8 cellular contexts compared by ENCODE assay signal in the genomic region with DNA sequence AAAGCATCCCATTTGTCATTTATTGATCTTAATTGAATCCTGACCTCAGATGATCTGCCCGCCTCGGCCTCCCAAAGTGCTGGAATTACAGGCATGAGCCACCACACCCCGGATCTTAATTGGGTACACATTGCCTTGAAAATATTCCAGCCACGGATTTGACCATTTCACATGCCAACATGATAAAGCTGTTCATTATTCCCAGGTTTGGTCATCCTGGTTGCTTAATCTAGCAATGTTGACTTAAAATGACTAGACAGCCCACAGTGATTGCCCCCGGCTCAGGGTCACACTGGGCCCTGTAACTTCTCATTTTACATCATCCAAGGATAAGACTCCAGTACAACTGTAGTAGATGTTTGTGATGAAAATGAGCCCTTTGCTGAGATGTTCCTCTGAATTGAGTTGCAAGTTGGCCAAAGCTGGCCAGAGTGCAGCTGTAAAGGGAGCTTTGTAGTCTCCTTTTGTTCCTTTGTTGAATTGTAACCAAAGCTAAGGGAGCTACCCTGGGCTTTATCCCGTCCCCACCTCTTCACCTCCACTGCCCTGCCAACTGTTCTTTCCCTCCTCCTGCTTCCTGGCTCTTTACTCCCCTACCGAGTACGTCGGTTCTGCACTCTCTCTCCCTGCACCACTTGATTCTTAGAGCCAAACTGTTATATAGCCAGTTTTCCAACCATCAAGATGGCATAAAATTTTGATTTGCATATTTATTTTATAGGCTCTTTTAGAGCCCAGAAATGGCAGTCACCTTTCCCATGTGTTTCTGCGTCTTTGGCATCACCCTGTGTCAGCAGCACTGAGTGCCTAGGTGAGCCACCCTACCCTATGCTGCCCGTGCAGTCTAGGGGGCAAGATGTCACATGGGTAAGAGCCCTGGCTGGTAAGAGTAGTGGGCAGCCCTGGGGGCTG.
DNase-seq lines count a peak whose midpoint lies in the region; FAIRE-seq and TF ChIP-seq lines count a peak whose summit lies in the region.

No MANE protein-coding gene starts in this region.

- TF ChIP-seq CTCF in GM10266 (IDR thresholded peaks at IDR 0.05; ENCODE audit: control insufficient read depth, insufficient read depth, low read depth, missing control alignments): no peak

- peaks cover 75% of the 10 kb centered on the region for H3K36me3 Mint-ChIP-seq in activated naive CD4-positive, alpha-beta T cell treated with anti-CD3 and anti-CD28 coated beads, Interleukin-2, amount 10 ng/mL, durations not matched to agents 7 days and 5 days
- H3K36me3 Mint-ChIP-seq in activated T-helper 1 cell treated with anti-CD3 and anti-CD28 coated beads, Interleukin-12 subunit alpha, Interleukin-12 subunit beta, Interleukin-2, Interleukin-4 antibody, amounts not matched to agents 30 ng/mL and 10 ng/mL and 1 ng/mL, durations not matched to agents 14 hours and 24 hours and 36 hours (ENCODE audit: low read depth): peaks cover 50% of the 10 kb centered on the region

- intact Hi-C loops in activated T-helper 1 cell treated with anti-CD3 and anti-CD28 coated beads, Interleukin-12 subunit alpha, Interleukin-12 subunit beta, Interleukin-2, Interleukin-4 antibody, amounts not matched to agents 30 ng/mL and 10 ng/mL and 1 ng/mL, durations not matched to agents 14 hours and 24 hours and 36 hours (cut with micrococcal nuclease): loop anchor here (1.0 kb wide), 1 partner anchor 9 kb away; no protein-coding TSS in a partner anchor

- peak overlapping the region; percentile 93 for H3K27ac Mint-ChIP-seq in activated naive CD4-positive, alpha-beta T cell treated with anti-CD3 and anti-CD28 coated beads, Interleukin-2, amount 10 ng/mL, durations not matched to agents 7 days and 5 days
- H3K27ac Mint-ChIP-seq in activated T-helper 1 cell treated with anti-CD3 and anti-CD28 coated beads, Interleukin-12 subunit alpha, Interleukin-12 subunit beta, Interleukin-2, Interleukin-4 antibody, amounts not matched to agents 30 ng/mL and 10 ng/mL and 1 ng/mL, durations not matched to agents 14 hours and 24 hours and 36 hours: peak overlapping the region; percentile 84

- H3K4me3 Mint-ChIP-seq in activated naive CD4-positive, alpha-beta T cell treated with anti-CD3 and anti-CD28 coated beads, Interleukin-2, amount 10 ng/mL, durations not matched to agents 7 days and 5 days: peak overlapping the region; percentile 6
- peak overlapping the region; percentile 19 for H3K4me3 Mint-ChIP-seq in activated T-helper 1 cell treated with anti-CD3 and anti-CD28 coated beads, Interleukin-12 subunit alpha, Interleukin-12 subunit beta, Interleukin-2, Interleukin-4 antibody, amounts not matched to agents 30 ng/mL and 10 ng/mL and 1 ng/mL, durations not matched to agents 14 hours and 24 hours and 36 hours

- H3K4me1 Mint-ChIP-seq in activated naive CD4-positive, alpha-beta T cell treated with anti-CD3 and anti-CD28 coated beads, Interleukin-2, amount 10 ng/mL, durations not matched to agents 7 days and 5 days: peaks cover 64% of the 10 kb centered on the region
- H3K4me1 Mint-ChIP-seq in activated T-helper 1 cell treated with anti-CD3 and anti-CD28 coated beads, Interleukin-12 subunit alpha, Interleukin-12 subunit beta, Interleukin-2, Interleukin-4 antibody, amounts not matched to agents 30 ng/mL and 10 ng/mL and 1 ng/mL, durations not matched to agents 14 hours and 24 hours and 36 hours (ENCODE audit: low read depth): peaks cover 77% of the 10 kb centered on the region

- FAIRE-seq in urothelium cell line (lab: Jason Lieb, UNC) (peak; percentile 95), GM12892 (lab: Jason Lieb, UNC) (no peak)

- CTCF ChIA-PET in activated naive CD4-positive, alpha-beta T cell treated with anti-CD3 and anti-CD28 coated beads, Interleukin-2, amount 10 ng/mL, durations not matched to agents 7 days and 5 days (lab: Charles Lee): interaction anchor here (0.8 to 1.5 kb wide), 4 partner anchors 12 to 141 kb away, joined by 3 to 4 read pairs (median 3); partner anchors contain the start of gene HIF1A

- DNase-seq in activated naive CD4-positive, alpha-beta T cell treated with anti-CD3 and anti-CD28 coated beads, Interleukin-2, amount 10 ng/mL, durations not matched to agents 7 days and 5 days: no peak
- no peak for DNase-seq in activated naive CD4-positive, alpha-beta T cell treated with anti-CD3 and anti-CD28 coated beads, Interleukin-2, amount 50 U/mL, for 16 hours
- no peak for DNase-seq in activated T-helper 1 cell treated with anti-CD3 and anti-CD28 coated beads, Interleukin-12 subunit alpha, Interleukin-12 subunit beta, Interleukin-2, Interleukin-4 antibody, amounts not matched to agents 30 ng/mL and 10 ng/mL and 1 ng/mL, durations not matched to agents 14 hours and 24 hours and 36 hours (ENCODE audit: low spot score)
- DNase-seq in kidney glomerular epithelial cell (lab: John Stamatoyannopoulos, UW): peak; percentile 83
- peak; percentile 79 for DNase-seq in urothelium cell line (ENCODE audit: low spot score)
- no peak for DNase-seq in SW480 (ENCODE audit: low spot score)
- DNase-seq in GM12892 (ENCODE audit: insufficient read length): no peak
- no peak for DNase-seq in GM10266 (ENCODE audit: extremely low spot score)

- no peaks in the 10 kb centered on the region for H3K27me3 Mint-ChIP-seq in activated naive CD4-positive, alpha-beta T cell treated with anti-CD3 and anti-CD28 coated beads, Interleukin-2, amount 10 ng/mL, durations not matched to agents 7 days and 5 days
- no peaks in the 10 kb centered on the region for H3K27me3 Mint-ChIP-seq in activated T-helper 1 cell treated with anti-CD3 and anti-CD28 coated beads, Interleukin-12 subunit alpha, Interleukin-12 subunit beta, Interleukin-2, Interleukin-4 antibody, amounts not matched to agents 30 ng/mL and 10 ng/mL and 1 ng/mL, durations not matched to agents 14 hours and 24 hours and 36 hours (ENCODE audit: insufficient read depth)

- H3K9me3 Mint-ChIP-seq in activated naive CD4-positive, alpha-beta T cell treated with anti-CD3 and anti-CD28 coated beads, Interleukin-2, amount 10 ng/mL, durations not matched to agents 7 days and 5 days: no peaks in the 10 kb centered on the region
- no peaks in the 10 kb centered on the region for H3K9me3 Mint-ChIP-seq in activated T-helper 1 cell treated with anti-CD3 and anti-CD28 coated beads, Interleukin-12 subunit alpha, Interleukin-12 subunit beta, Interleukin-2, Interleukin-4 antibody, amounts not matched to agents 30 ng/mL and 10 ng/mL and 1 ng/mL, durations not matched to agents 14 hours and 24 hours and 36 hours

- TF ChIP-seq POLR2A in GM12892 (IDR thresholded peaks at IDR 0.05; ENCODE audit: low read depth, low read length): no peak

Comparison
In these comparisons a context has a peak if more than half of its experiments do, and no peak if none do; other contexts are left out.
1. DNase-seq: peak in kidney glomerular epithelial cell (single experiment) and urothelium cell line (single experiment); none in activated naive CD4-positive, alpha-beta T cell treated with anti-CD3 and anti-CD28 coated beads, Interleukin-2, amount 10 ng/mL, durations not matched to agents 7 days and 5 days (single experiment), activated naive CD4-positive, alpha-beta T cell treated with anti-CD3 and anti-CD28 coated beads, Interleukin-2, amount 50 U/mL, for 16 hours (single experiment), activated T-helper 1 cell treated with anti-CD3 and anti-CD28 coated beads, Interleukin-12 subunit alpha, Interleukin-12 subunit beta, Interleukin-2, Interleukin-4 antibody, amounts not matched to agents 30 ng/mL and 10 ng/mL and 1 ng/mL, durations not matched to agents 14 hours and 24 hours and 36 hours (single experiment), SW480 (single experiment), GM12892 (single experiment) and GM10266 (single experiment).